In the genomic region with DNA sequence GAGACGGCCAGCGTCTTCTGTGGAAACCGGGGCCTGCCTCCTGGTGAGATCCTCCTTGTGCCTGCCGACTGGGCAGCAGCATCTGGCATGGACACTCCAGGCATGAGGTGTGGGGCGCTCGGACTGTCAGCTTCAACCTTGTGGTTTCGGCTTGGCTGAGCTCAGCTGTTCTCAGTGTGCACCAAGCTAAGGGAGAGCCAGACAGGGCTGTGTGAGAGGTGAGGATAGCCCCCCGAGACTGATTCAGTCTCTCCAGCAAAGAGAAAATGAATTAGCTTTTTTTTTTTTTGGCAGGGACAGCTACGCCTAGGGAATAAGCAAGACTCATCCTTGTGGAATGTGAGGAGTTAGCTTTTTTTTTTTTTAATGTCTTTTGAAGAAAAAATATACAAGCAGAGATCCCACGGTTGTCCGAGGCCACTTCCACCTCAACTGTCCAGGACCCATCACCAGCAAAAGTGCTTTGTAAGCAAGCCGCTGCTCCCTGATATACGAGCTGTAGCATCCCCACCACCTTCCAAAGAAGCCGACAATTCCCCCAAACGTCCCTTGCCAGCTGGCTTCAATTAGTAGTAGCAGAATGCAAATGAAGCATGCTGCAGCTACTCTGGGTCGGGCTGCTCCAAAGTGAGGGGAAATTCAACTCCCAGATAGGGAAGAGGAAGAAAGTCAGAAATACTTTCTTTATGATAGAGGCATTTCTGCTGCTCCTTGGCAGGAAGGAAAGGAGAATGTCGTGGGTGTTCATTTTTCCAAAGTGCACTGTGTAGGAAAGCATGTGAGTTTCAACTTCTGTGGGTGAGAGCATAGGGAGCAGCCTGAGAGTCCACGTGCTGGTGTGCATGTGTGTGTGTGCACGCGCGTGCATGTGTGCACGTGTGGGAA, we compare ENCODE assay signal across 8 cellular contexts. TPM values are rescaled to one million over a fixed set of nuclear protein-coding genes. Genes with fewer than 3 reads are reported as not detected.
A peak's percentile ranks its signal among the peaks of the same experiment; 100 is the strongest.
DNase-seq lines count a peak whose midpoint lies in the region; ATAC-seq, FAIRE-seq and TF ChIP-seq lines count a peak whose summit lies in the region.
"Had no signal": no experiment of that assay in that cellular context is flagged by ENCODE, and none has a peak within 500 bp of the region (broad histone marks: within the 10 kb centered on the region; RNA-seq: fewer than 3 reads in every experiment).

No MANE protein-coding gene starts in this region.

- peak; percentile 13 for FAIRE-seq in HTR-8/SVneo (lab: Jason Lieb, UNC)

- ATAC-seq in upper lobe of left lung (ENCODE audit: low FRiP score in 2 of 2) (peak; percentile 36 to 84), HG03442 (IDR thresholded peaks at IDR 0.05; ENCODE audit: unreplicated experiment) (no peak)

- H3K9me3 ChIP-seq in upper lobe of left lung: no peaks in the 10 kb centered on the region

- H3K4me1 Mint-ChIP-seq in brain (peaks cover 24% of the 10 kb centered on the region), immature natural killer cell (no peaks in the 10 kb centered on the region)

- H3K36me3 Mint-ChIP-seq in brain (no peaks in the 10 kb centered on the region), immature natural killer cell (peaks cover 0 to 3% (median 3%) of the 10 kb centered on the region in 3 donors)

- DNase-seq in HTR-8/SVneo (ENCODE audit: insufficient read length, low spot score) (peak; percentile 66), kidney tubule cell (ENCODE audit: low spot score) (peak; percentile 86), upper lobe of left lung (no peak), NCI-H1105 (lab: John Stamatoyannopoulos, UW) (no peak), immature natural killer cell (no peak)

- TF ChIP-seq CTCF in brain (conservative IDR thresholded peaks at IDR 0.05) (no peak), upper lobe of left lung (IDR thresholded peaks at IDR 0.05) (no peak)

- H3K4me3 Mint-ChIP-seq in brain: peak overlapping the region in 3 of 5 experiments; percentile 19 to 66 (median 31)
- no peak overlapping the region for H3K4me3 Mint-ChIP-seq in immature natural killer cell

- H3K27ac Mint-ChIP-seq in brain: peak overlapping the region; percentile 35 to 89 (median 76)
- no peak overlapping the region for H3K27ac Mint-ChIP-seq in immature natural killer cell

- TF ChIP-seq POLR2A in upper lobe of left lung (IDR thresholded peaks at IDR 0.05): no peak

- no peak overlapping the region for H3K27ac ChIP-seq in upper lobe of left lung
- H3K27ac ChIP-seq: epithelial cell of prostate had no signal

- no peaks in the 10 kb centered on the region for H3K36me3 ChIP-seq in upper lobe of left lung

- H3K4me1 ChIP-seq in upper lobe of left lung: no peaks in the 10 kb centered on the region

- H3K9me3 Mint-ChIP-seq in brain (peaks cover 0 to 10% (median 3%) of the 10 kb centered on the region in 5 experiments), immature natural killer cell (peaks cover 0 to 11% (median 6%) of the 10 kb centered on the region in 6 donors)

- TF ChIP-seq EP300 in upper lobe of left lung (IDR thresholded peaks at IDR 0.05): no peak

- H3K27me3 ChIP-seq in upper lobe of left lung: no peaks in the 10 kb centered on the region

- WGBS in upper lobe of left lung, 2 donors: 55 to 66% methylated on average over 22 of the region's 22 CpGs

- H3K4me3 ChIP-seq in upper lobe of left lung: peak overlapping the region in 1 of 4 donors; percentile 0

- H3K27me3 Mint-ChIP-seq in brain (peaks cover 4% of the 10 kb centered on the region), immature natural killer cell (ENCODE audit: low read depth in 3 of 3) (peaks cover 2 to 24% (median 12%) of the 10 kb centered on the region in 3 donors)

RNA-seq across cellular contexts. Expression of a gene that starts 9.8 kb away (rescaled TPM):
- 154 TPM for polyA plus RNA-seq in brain (ENCODE audit: insufficient read depth, low read depth, low replicate concordance)
- 10 to 100 TPM in 2 of 6 donors, 1 to 10 TPM in 2, under 1 TPM in 1, not detected in 1; 0.39 to 30.5 (median 2.7) TPM for total RNA-seq in upper lobe of left lung
- not detected for polyA plus RNA-seq in immature natural killer cell

RNA-seq across cellular contexts. Expression of a gene that starts 51.2 kb away (rescaled TPM):
- polyA plus RNA-seq in brain (ENCODE audit: insufficient read depth, low read depth, low replicate concordance) (10.1 TPM), immature natural killer cell (not detected)
- 1 to 10 TPM; 1.7 to 5.0 (median 3.0) TPM for total RNA-seq in upper lobe of left lung

Comparison
In these comparisons a context has a peak if more than half of its experiments do, and no peak if none do; other contexts are left out.
1. DNase-seq: peak in HTR-8/SVneo (single experiment) and kidney tubule cell (single experiment); none in upper lobe of left lung (0 of 2), NCI-H1105 (single experiment) and immature natural killer cell (0 of 3).
2. H3K27ac Mint-ChIP-seq: peak in brain (5 of 5); none in immature natural killer cell (0 of 6).
3. H3K4me3 Mint-ChIP-seq: peak in brain (3 of 5); none in immature natural killer cell (0 of 5).
4. RNA of a gene that starts 9.8 kb away (polyA plus RNA-seq): 154 TPM in brain (single experiment); not detected in immature natural killer cell; every median in the first group is over 100 times any median in the second.
5. RNA of a gene that starts 51.2 kb away (polyA plus RNA-seq): 10.1 TPM in brain (single experiment); not detected in immature natural killer cell; every median in the first group is over 10 times any median in the second.